ENCODE assay signal across 1 cellular context in the genomic region with DNA sequence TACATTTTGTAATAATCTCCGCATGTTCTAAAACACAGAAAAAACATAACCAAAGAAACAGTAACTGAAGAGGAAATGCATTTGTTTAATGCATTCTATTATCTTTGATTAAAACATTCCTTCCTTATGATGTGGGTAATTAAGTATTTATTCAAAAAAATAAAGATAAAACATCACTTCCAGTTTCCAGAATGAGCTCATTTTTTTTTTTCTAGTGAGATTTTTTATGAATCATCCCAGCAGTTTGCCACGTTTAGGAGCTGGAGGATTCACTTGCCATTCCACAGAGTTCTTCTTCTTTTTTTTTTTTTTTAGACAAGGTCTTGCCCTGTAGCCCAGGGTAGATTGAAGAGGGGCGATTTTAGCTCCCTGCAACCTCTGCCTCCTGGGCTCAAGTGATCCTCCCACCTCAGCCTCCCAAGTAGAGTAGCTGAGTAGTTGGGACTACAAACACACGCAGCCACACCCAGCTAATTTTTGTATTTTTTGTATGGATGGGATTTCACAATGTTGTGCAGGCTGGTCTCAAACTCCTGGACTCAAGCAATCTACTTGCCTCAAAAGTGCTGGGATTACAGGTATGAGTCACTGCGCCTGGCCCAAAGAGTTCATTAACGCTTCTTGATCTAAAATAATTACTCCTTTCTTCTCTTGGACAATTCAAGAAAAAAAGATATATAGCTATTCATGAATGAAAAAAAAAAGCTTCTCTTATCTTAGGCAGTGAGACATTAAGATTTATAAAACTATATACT.
TF ChIP-seq lines count a peak whose summit lies in the region.

No MANE protein-coding gene starts in this region.

TF ChIP-seq in endothelial cell of umbilical vein, 7 proteins besides CTCF, POLR2A, EP300 and RAD21 (continued from another document):
- no peak for TF ChIP-seq MYC (IDR thresholded peaks at IDR 0.05; ENCODE audit: low read depth, low read length)
- no peak for TF ChIP-seq EZH2 (IDR thresholded peaks at IDR 0.05; ENCODE audit: borderline replicate concordance, low read depth, low read length, severe bottlenecking)
